1 cellular context compared by ENCODE assay signal in genomic region chr10:112954974-112955735, GRCh38.
TF ChIP-seq lines count a peak whose summit lies in the region.

No MANE protein-coding gene starts in this region.

TF ChIP-seq in WTC11, 78 proteins besides CTCF, POLR2A, EP300 and RAD21 (continued from another document):
- TF ChIP-seq PREB (CRISPR knock-in tag; IDR thresholded peaks at IDR 0.05; ENCODE audit: borderline replicate concordance), result no peak
- TF ChIP-seq ZBTB43 (CRISPR knock-in tag; IDR thresholded peaks at IDR 0.05), result no peak
